Comparison of ENCODE assay signal across 1 cellular context in the genomic region with DNA sequence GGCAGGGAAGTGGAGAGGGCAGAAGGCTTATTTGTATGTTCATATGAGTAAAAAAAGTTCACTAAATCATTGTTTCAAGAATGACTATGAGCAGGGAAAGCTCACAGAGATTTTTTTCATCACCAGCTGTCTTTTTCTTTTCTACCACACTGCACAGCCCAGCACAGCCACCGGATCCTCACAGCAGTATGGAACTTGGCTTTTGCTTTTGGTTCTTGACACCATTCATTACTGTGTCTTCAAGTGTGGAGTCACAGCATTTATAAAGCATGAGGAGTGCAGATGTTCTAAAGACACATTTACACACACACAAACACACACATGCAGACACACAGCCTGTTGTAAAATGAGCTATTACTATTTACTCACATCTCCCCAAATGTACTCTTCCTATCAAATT.
TF ChIP-seq lines count a peak whose summit lies in the region.

No MANE protein-coding gene starts in this region.

TF ChIP-seq in HEK293, 187 proteins besides CTCF, POLR2A, EP300 and RAD21 (continued from another document):
- TF ChIP-seq, protein P1, sequence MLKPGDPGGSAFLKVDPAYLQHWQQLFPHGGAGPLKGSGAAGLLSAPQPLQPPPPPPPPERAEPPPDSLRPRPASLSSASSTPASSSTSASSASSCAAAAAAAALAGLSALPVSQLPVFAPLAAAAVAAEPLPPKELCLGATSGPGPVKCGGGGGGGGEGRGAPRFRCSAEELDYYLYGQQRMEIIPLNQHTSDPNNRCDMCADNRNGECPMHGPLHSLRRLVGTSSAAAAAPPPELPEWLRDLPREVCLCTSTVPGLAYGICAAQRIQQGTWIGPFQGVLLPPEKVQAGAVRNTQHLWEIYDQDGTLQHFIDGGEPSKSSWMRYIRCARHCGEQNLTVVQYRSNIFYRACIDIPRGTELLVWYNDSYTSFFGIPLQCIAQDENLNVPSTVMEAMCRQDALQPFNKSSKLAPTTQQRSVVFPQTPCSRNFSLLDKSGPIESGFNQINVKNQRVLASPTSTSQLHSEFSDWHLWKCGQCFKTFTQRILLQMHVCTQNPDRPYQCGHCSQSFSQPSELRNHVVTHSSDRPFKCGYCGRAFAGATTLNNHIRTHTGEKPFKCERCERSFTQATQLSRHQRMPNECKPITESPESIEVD (tag by site-specific recombination; IDR thresholded peaks at IDR 0.05), result no peak
- TF ChIP-seq ZNF112 (tag by site-specific recombination; IDR thresholded peaks at IDR 0.05) (no peak), ZIC2 (tag by site-specific recombination; IDR thresholded peaks at IDR 0.05) (no peak)
- TF ChIP-seq, protein P2, sequence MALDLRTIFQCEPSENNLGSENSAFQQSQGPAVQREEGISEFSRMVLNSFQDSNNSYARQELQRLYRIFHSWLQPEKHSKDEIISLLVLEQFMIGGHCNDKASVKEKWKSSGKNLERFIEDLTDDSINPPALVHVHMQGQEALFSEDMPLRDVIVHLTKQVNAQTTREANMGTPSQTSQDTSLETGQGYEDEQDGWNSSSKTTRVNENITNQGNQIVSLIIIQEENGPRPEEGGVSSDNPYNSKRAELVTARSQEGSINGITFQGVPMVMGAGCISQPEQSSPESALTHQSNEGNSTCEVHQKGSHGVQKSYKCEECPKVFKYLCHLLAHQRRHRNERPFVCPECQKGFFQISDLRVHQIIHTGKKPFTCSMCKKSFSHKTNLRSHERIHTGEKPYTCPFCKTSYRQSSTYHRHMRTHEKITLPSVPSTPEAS (tag by site-specific recombination; IDR thresholded peaks at IDR 0.05), result peak; percentile 47
TF ChIP-seq in HEK293: peak in this region for 2.
